ENCODE assay signal across 11 cellular contexts in genomic region chr20:51306081-51306480, GRCh38.
DNase-seq lines count a peak whose midpoint lies in the region; ATAC-seq and TF ChIP-seq lines count a peak whose summit lies in the region.
"Had no signal": no experiment of that assay in that cellular context is flagged by ENCODE, and none has a peak within 500 bp of the region (broad histone marks: within the 10 kb centered on the region; RNA-seq: fewer than 3 reads in every experiment).

No MANE protein-coding gene starts in this region.

- TF ChIP-seq POLR2A in testis (IDR thresholded peaks at IDR 0.05) = no peak

- H3K27ac ChIP-seq in GM23338 (ENCODE audit: low read depth) = peak overlapping the region; percentile 34
- no peak overlapping the region for H3K27ac ChIP-seq in neuronal stem cell (replicated peaks; ENCODE audit: low read length)
- no peak overlapping the region for H3K27ac ChIP-seq in testis

- CTCF ChIA-PET in activated CD4-positive, alpha-beta T cell treated with anti-CD3 and anti-CD28 coated beads for 36 hours (lab: Charles Lee) = interaction anchor here (0.9 to 8.6 kb wide), 17 partner anchors 16 to 325 kb away, joined by 3 to 210 read pairs (median 5); no protein-coding TSS in a partner anchor

- H3K36me3 ChIP-seq in GM23338 (ENCODE audit: insufficient read depth) (peaks cover 9% of the 10 kb centered on the region; the same call in 1 of the 2 replicates), NT2/D1 (ENCODE audit: insufficient read depth, insufficient read length, low read length) (no peaks in the 10 kb centered on the region), iPS-15b (ENCODE audit: control insufficient read depth, insufficient read depth, low read length) (peaks cover 6% of the 10 kb centered on the region), neuronal stem cell (replicated peaks in 1 of 2; ENCODE audit: control insufficient read depth in 2 of 2, insufficient read depth in 2 of 2, low read length in 2 of 2) (no peaks in the 10 kb centered on the region), testis (ENCODE audit: low read depth, missing control alignments) (no peaks in the 10 kb centered on the region)

- POLR2A ChIA-PET in activated CD4-positive, alpha-beta T cell treated with anti-CD3 and anti-CD28 coated beads for 36 hours (lab: Charles Lee) = no interaction called here

- peaks cover 24% of the 10 kb centered on the region for H3K27me3 Mint-ChIP-seq in GM23338 (ENCODE audit: insufficient read depth, low read depth, poor library complexity)
- peaks cover 10% of the 10 kb centered on the region for H3K27me3 Mint-ChIP-seq in activated CD4-positive, alpha-beta T cell treated with anti-CD3 and anti-CD28 coated beads for 36 hours

- H2BK120ac ChIP-seq in neuronal stem cell (ENCODE audit: low read depth, low read length) = no peak overlapping the region

- H4K8ac ChIP-seq in neuronal stem cell (ENCODE audit: low read depth, low read length) = no peak overlapping the region

- no peak overlapping the region for H3K14ac ChIP-seq in neuronal stem cell (ENCODE audit: low read length)

- peaks cover 44% of the 10 kb centered on the region for H3K4me1 Mint-ChIP-seq in GM23338
- H3K4me1 Mint-ChIP-seq in activated CD4-positive, alpha-beta T cell treated with anti-CD3 and anti-CD28 coated beads for 36 hours = no peaks in the 10 kb centered on the region

- peak; percentile 43 for DNase-seq in GM23338 (ENCODE audit: low spot score)
- DNase-seq in NT2/D1 (ENCODE audit: low read depth, low spot score) = no peak
- DNase-seq in neuronal stem cell (ENCODE audit: low spot score) = no peak
- DNase-seq in activated CD4-positive, alpha-beta T cell treated with anti-CD3 and anti-CD28 coated beads for 36 hours = no peak
- DNase-seq in activated CD8-positive, alpha-beta memory T cell treated with anti-CD3 and anti-CD28 coated beads, Interleukin-2, amount 50 U/mL, for 4 hours = no peak
- no peak for DNase-seq in testis
- DNase-seq in KG1 (lab: John Stamatoyannopoulos, UW) = no peak
- DNase-seq: NCI-H524 treated with DMSO at 0.1 percent for 48 hours had no signal

- intact Hi-C loops in activated CD4-positive, alpha-beta T cell treated with anti-CD3 and anti-CD28 coated beads for 36 hours (cut with DNase I, micrococcal nuclease) = loop anchor here (1.0 to 5.0 kb wide), 4 partner anchors 86 to 514 kb away; no protein-coding TSS in a partner anchor
- intact Hi-C loops in testis (cut with DNase I; ENCODE audit: low total_unique reads) = loop anchor here (5.0 kb wide), 1 partner anchor 319 kb away; no protein-coding TSS in a partner anchor

- ATAC-seq in GM23338 = peak; percentile 29
- ATAC-seq in activated CD4-positive, alpha-beta T cell treated with anti-CD3 and anti-CD28 coated beads for 36 hours = no peak

- H3K4ac ChIP-seq in neuronal stem cell (ENCODE audit: low read length) = no peak overlapping the region

- H3K27me3 ChIP-seq in GM23338 (ENCODE audit: insufficient read depth) = peaks cover 23% of the 10 kb centered on the region
- no peaks in the 10 kb centered on the region for H3K27me3 ChIP-seq in NT2/D1 (ENCODE audit: insufficient read depth, insufficient read length)
- peaks cover 5% of the 10 kb centered on the region for H3K27me3 ChIP-seq in iPS-15b (ENCODE audit: control insufficient read depth, insufficient read depth, low read length)
- H3K27me3 ChIP-seq in neuronal stem cell (ENCODE audit: control insufficient read depth in 3 of 3, insufficient read depth in 3 of 3, low read depth in 1 of 3, low read length in 3 of 3) = no peaks in the 10 kb centered on the region
- no peaks in the 10 kb centered on the region for H3K27me3 ChIP-seq in testis

- H3K79me2 ChIP-seq in GM23338 (replicated peaks; ENCODE audit: insufficient read depth) = no peaks in the 10 kb centered on the region

- peak overlapping the region; percentile 29; the same call in 1 of the 2 replicates for H2AFZ ChIP-seq in GM23338
- no peak overlapping the region for H2AFZ ChIP-seq in neuronal stem cell (ENCODE audit: low read length)

- no peak overlapping the region for H2BK12ac ChIP-seq in neuronal stem cell (ENCODE audit: low read length)

- peaks cover 61% of the 10 kb centered on the region for H3K9me3 Mint-ChIP-seq in GM23338
- H3K9me3 Mint-ChIP-seq in activated CD4-positive, alpha-beta T cell treated with anti-CD3 and anti-CD28 coated beads for 36 hours (ENCODE audit: low read depth) = no peaks in the 10 kb centered on the region

- H3K4me2 ChIP-seq in GM23338 (peak overlapping the region; percentile 25), neuronal stem cell (ENCODE audit: insufficient read depth, low read length, poor library complexity, severe bottlenecking) (no peak overlapping the region)

- TF ChIP-seq CTCF in GM23338 (conservative IDR thresholded peaks at IDR 0.05; ENCODE audit: low read depth in 2 of 2) (no peak), testis (IDR thresholded peaks at IDR 0.05) (no peak)

- H3K36me3 Mint-ChIP-seq in GM23338 (ENCODE audit: low read depth) = peaks cover 52% of the 10 kb centered on the region
- H3K36me3 Mint-ChIP-seq in activated CD4-positive, alpha-beta T cell treated with anti-CD3 and anti-CD28 coated beads for 36 hours (ENCODE audit: low read depth) = no peaks in the 10 kb centered on the region
- H3K36me3 Mint-ChIP-seq: CD4-positive, CD25-positive, alpha-beta regulatory T cell had no signal

- H4K20me1 ChIP-seq in GM23338 (replicated peaks; ENCODE audit: insufficient read depth) = no peaks in the 10 kb centered on the region

- 0 out of 2 replicates have a peak overlapping the region, but pooled peaks have one; percentile 1 for H3K27ac Mint-ChIP-seq in GM23338
- H3K27ac Mint-ChIP-seq in activated CD4-positive, alpha-beta T cell treated with anti-CD3 and anti-CD28 coated beads for 36 hours = no peak overlapping the region

- H3K9ac ChIP-seq in NT2/D1 (ENCODE audit: insufficient read length, low read depth) = peak overlapping the region; percentile 72
- peak overlapping the region; percentile 26 for H3K9ac ChIP-seq in iPS-15b (ENCODE audit: low read depth, low read length)
- no peak overlapping the region for H3K9ac ChIP-seq in neuronal stem cell (ENCODE audit: low read depth, low read length, poor library complexity)

- H3K18ac ChIP-seq in neuronal stem cell (ENCODE audit: low read length) = no peak overlapping the region

- no peak overlapping the region for H3K4me3 Mint-ChIP-seq in GM23338
- H3K4me3 Mint-ChIP-seq in activated CD4-positive, alpha-beta T cell treated with anti-CD3 and anti-CD28 coated beads for 36 hours = no peak overlapping the region
- H3K4me3 Mint-ChIP-seq: CD4-positive, CD25-positive, alpha-beta regulatory T cell had no signal

- H3K9me3 ChIP-seq in NT2/D1 (ENCODE audit: insufficient read depth, low read length) = peaks cover 56% of the 10 kb centered on the region
- peaks cover 25% of the 10 kb centered on the region for H3K9me3 ChIP-seq in iPS-15b (ENCODE audit: control insufficient read depth, insufficient read depth, low read length)
- H3K9me3 ChIP-seq in neuronal stem cell (replicated peaks in 1 of 2; ENCODE audit: control insufficient read depth in 2 of 2, insufficient read depth in 1 of 2, low read depth in 1 of 2, low read length in 2 of 2) = peaks cover 0 to 9% of the 10 kb centered on the region in 2 donors
- no peaks in the 10 kb centered on the region for H3K9me3 ChIP-seq in testis

- H3K4me1 ChIP-seq in GM23338 (ENCODE audit: insufficient read depth) (peaks cover 22% of the 10 kb centered on the region), NT2/D1 (ENCODE audit: insufficient read depth, insufficient read length) (peaks cover 25% of the 10 kb centered on the region), iPS-15b (ENCODE audit: control insufficient read depth, insufficient read depth, low read length) (peaks cover 38% of the 10 kb centered on the region), neuronal stem cell (ENCODE audit: control insufficient read depth in 2 of 2, insufficient read depth in 1 of 2, low read depth in 1 of 2, low read length in 2 of 2) (peaks cover 0 to 11% of the 10 kb centered on the region in 2 donors), testis (peaks cover 7% of the 10 kb centered on the region)

- H2BK15ac ChIP-seq in neuronal stem cell (ENCODE audit: low read length) = peak overlapping the region; percentile 53

- H2BK5ac ChIP-seq in neuronal stem cell (ENCODE audit: low read length) = peak overlapping the region; percentile 69

- H3K79me1 ChIP-seq in neuronal stem cell (ENCODE audit: low read depth, low read length) = no peaks in the 10 kb centered on the region

- H3K9me2 ChIP-seq in GM23338 (ENCODE audit: insufficient read depth) = no peaks in the 10 kb centered on the region

- H4K91ac ChIP-seq in neuronal stem cell (ENCODE audit: low read depth, low read length, poor library complexity) = no peak overlapping the region

- 0 out of 2 replicates have a peak, but pooled peaks cover 7% of the 10 kb centered on the region for H3F3A ChIP-seq in GM23338 (replicated peaks; ENCODE audit: low read depth)

- no CpG with 5 or more reads among the region's 8 CpGs for WGBS in neuronal stem cell (ENCODE audit: extremely low coverage in 2 of 2, insufficient read length in 2 of 2, insufficient replicate concordance in 1 of 2), 2 donors
- WGBS in testis, 2 donors = 72 to 80% methylated on average over 8 of the region's 8 CpGs

- peak overlapping the region; percentile 26 for H2AK5ac ChIP-seq in neuronal stem cell (ENCODE audit: low read depth, low read length)

- H3K4me3 ChIP-seq in GM23338 = no peak overlapping the region
- H3K4me3 ChIP-seq in NT2/D1 (ENCODE audit: insufficient read length, low read depth) = no peak overlapping the region
- peak overlapping the region; percentile 4 for H3K4me3 ChIP-seq in iPS-15b (ENCODE audit: low read depth, low read length)
- H3K4me3 ChIP-seq in neuronal stem cell (ENCODE audit: low read length in 2 of 2) = no peak overlapping the region
- H3K4me3 ChIP-seq in testis = peak overlapping the region in 1 of 2 donors; percentile 4
- H3K4me3 ChIP-seq: GM12878 had no signal

- H3K23ac ChIP-seq in neuronal stem cell (ENCODE audit: low read depth, low read length, poor library complexity) = no peak overlapping the region
